In the genomic region with DNA sequence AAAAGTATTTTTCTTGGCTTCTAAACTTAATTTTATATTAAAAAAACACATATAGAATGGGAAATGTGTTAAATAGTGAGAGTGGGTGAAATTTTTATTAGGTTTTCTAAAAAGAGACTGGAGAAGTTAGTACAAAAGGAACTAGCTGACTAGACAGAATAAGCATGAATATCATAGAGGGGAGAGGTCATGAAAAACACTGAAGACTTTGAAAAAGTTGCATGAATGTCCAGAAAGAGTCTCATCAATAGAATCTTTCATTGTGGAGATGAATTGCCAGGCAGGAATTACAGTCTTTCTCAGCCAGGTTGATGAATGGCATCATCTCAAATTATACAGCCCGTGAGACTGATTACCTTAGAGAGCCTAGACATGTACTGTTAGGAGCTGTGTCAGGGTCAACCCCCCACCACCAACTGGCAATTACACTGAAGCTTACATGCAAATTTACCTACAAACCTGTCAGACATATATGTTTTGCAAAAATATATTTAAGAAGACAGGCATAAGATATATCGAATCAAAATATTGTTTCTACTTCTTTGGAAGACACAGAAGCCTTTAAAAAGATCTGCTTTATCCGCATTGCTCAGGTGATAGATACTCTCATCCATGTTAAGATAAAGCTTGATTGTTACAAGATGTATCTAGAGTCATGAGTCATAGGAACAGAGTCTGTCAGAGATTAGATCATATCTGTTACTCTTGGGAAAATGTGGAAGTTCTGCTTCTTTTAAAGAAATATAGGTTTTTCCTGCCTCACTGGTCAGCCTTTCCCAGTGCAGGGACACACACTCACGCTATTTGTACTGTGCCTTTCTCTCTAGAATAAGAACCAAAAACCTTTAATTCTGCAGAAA, we compare ENCODE assay signal across 1 cellular context.
TF ChIP-seq lines count a peak whose summit lies in the region.

No MANE protein-coding gene starts in this region.

TF ChIP-seq in IMR-90, 13 proteins besides CTCF, POLR2A, EP300 and RAD21 (continued from another document):
- peak; percentile 77 for TF ChIP-seq MAFK (IDR thresholded peaks at IDR 0.05; ENCODE audit: low read depth, low read length)
- TF ChIP-seq, protein P1, sequence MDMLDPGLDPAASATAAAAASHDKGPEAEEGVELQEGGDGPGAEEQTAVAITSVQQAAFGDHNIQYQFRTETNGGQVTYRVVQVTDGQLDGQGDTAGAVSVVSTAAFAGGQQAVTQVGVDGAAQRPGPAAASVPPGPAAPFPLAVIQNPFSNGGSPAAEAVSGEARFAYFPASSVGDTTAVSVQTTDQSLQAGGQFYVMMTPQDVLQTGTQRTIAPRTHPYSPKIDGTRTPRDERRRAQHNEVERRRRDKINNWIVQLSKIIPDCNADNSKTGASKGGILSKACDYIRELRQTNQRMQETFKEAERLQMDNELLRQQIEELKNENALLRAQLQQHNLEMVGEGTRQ (IDR thresholded peaks at IDR 0.05; ENCODE audit: low read depth, low read length): no peak
- TF ChIP-seq RFX5 (IDR thresholded peaks at IDR 0.05; ENCODE audit: low read depth, low read length): no peak
- no peak for TF ChIP-seq CHD1 (IDR thresholded peaks at IDR 0.05; ENCODE audit: low read depth, low read length)
- TF ChIP-seq, protein P2, sequence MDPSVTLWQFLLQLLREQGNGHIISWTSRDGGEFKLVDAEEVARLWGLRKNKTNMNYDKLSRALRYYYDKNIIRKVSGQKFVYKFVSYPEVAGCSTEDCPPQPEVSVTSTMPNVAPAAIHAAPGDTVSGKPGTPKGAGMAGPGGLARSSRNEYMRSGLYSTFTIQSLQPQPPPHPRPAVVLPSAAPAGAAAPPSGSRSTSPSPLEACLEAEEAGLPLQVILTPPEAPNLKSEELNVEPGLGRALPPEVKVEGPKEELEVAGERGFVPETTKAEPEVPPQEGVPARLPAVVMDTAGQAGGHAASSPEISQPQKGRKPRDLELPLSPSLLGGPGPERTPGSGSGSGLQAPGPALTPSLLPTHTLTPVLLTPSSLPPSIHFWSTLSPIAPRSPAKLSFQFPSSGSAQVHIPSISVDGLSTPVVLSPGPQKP (IDR thresholded peaks at IDR 0.05; ENCODE audit: borderline replicate concordance, low read depth, low read length): no peak
